In the genomic region with DNA sequence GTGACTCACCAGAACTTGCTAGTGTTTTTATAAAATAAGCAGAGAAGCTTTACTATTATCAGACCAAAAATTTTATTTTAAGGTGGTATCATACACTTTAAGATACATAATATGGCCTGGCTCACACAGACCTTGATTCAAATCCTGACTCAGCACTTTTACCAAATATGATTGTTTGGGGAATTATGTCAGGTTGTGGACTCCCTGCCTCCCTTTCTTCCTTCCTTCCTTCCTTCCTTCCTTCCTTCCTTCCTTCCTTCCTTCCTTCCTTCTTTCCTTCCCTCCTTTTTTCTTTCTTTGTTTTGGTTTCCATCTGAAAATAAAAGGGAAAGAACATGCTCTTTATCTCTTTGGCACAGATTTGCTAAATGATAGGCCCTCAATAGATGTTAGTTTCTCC, we compare ENCODE assay signal across 33 cellular contexts.
"Had no signal": no experiment of that assay in that cellular context is flagged by ENCODE, and none has a peak within 500 bp of the region (broad histone marks: within the 10 kb centered on the region; RNA-seq: fewer than 3 reads in every experiment).

No MANE protein-coding gene starts in this region.

- H3K9me3 Mint-ChIP-seq: activated CD4-positive, alpha-beta memory T cell treated with anti-CD3 and anti-CD28 coated beads, Interleukin-2, amount 10 ng/mL, durations not matched to agents 7 days and 5 days; activated CD4-positive, alpha-beta T cell treated with anti-CD3 and anti-CD28 coated beads, Interleukin-2, amount 10 ng/mL, durations not matched to agents 24 days and 14 days; activated T-cell treated with anti-CD3 and anti-CD28 coated beads, Interleukin-2, amount 50 U/mL, for 24 hours; activated T-helper 17 cell treated with anti-CD3 and anti-CD28 coated beads, Interleukin-2, amount 50 U/mL, for 72 hours; central memory CD8-positive, alpha-beta T cell; dendritic cell treated with granulocyte-macrophage colony-stimulating factor and Interleukin-4, amounts not matched to agents 40 ng/mL and 50 ng/mL, for 4 days; endodermal cell; T-helper 2 cell treated with Interferon-gamma antibody and Interleukin-4, amounts not matched to agents 5 μg/mL and 100 μg/mL, for 36 hours had no signal

- H3K36me3 ChIP-seq: brain microvascular endothelial cell had no signal

- H3K4me3 Mint-ChIP-seq: activated CD4-positive, alpha-beta memory T cell treated with anti-CD3 and anti-CD28 coated beads, Interleukin-2, amount 10 ng/mL, durations not matched to agents 7 days and 5 days; activated CD4-positive, alpha-beta T cell treated with anti-CD3 and anti-CD28 coated beads for 36 hours; activated CD4-positive, alpha-beta T cell treated with anti-CD3 and anti-CD28 coated beads, Interleukin-2, amount 10 ng/mL, durations not matched to agents 24 days and 14 days; activated naive CD8-positive, alpha-beta T cell; activated T-cell treated with anti-CD3 and anti-CD28 coated beads, Interleukin-2, amount 50 U/mL, for 24 hours; activated T-helper 17 cell treated with anti-CD3 and anti-CD28 coated beads, Interleukin-2, amount 50 U/mL, for 72 hours; central memory CD8-positive, alpha-beta T cell; dendritic cell treated with granulocyte-macrophage colony-stimulating factor and Interleukin-4, amounts not matched to agents 40 ng/mL and 50 ng/mL, for 4 days; endodermal cell; T-helper 17 cell; T-helper 2 cell treated with Interferon-gamma antibody and Interleukin-4, amounts not matched to agents 5 μg/mL and 100 μg/mL, for 36 hours had no signal

- H3K4me1 Mint-ChIP-seq: activated CD4-positive, alpha-beta memory T cell treated with anti-CD3 and anti-CD28 coated beads, Interleukin-2, amount 10 ng/mL, durations not matched to agents 7 days and 5 days; activated CD4-positive, alpha-beta T cell treated with anti-CD3 and anti-CD28 coated beads for 36 hours; activated CD4-positive, alpha-beta T cell treated with anti-CD3 and anti-CD28 coated beads, Interleukin-2, amount 10 ng/mL, durations not matched to agents 24 days and 14 days; activated T-helper 17 cell treated with anti-CD3 and anti-CD28 coated beads, Interleukin-2, amount 50 U/mL, for 72 hours; central memory CD8-positive, alpha-beta T cell had no signal

- H3K27me3 ChIP-seq: brain microvascular endothelial cell, dorsolateral prefrontal cortex had no signal

- H3K27me3 Mint-ChIP-seq: activated CD4-positive, alpha-beta memory T cell treated with anti-CD3 and anti-CD28 coated beads, Interleukin-2, amount 10 ng/mL, durations not matched to agents 7 days and 5 days; activated CD4-positive, alpha-beta T cell treated with anti-CD3 and anti-CD28 coated beads, Interleukin-2, amount 10 ng/mL, durations not matched to agents 24 days and 14 days; central memory CD8-positive, alpha-beta T cell; dendritic cell treated with granulocyte-macrophage colony-stimulating factor and Interleukin-4, amounts not matched to agents 40 ng/mL and 50 ng/mL, for 4 days had no signal

- DNase-seq: activated CD4-positive, alpha-beta memory T cell treated with anti-CD3 and anti-CD28 coated beads, Interleukin-2, amount 10 ng/mL, durations not matched to agents 7 days and 5 days; activated CD4-positive, alpha-beta T cell treated with anti-CD3 and anti-CD28 coated beads for 36 hours; activated CD4-positive, alpha-beta T cell treated with anti-CD3 and anti-CD28 coated beads, Interleukin-2, amount 10 ng/mL, durations not matched to agents 24 days and 14 days; activated CD4-positive, alpha-beta T cell treated with anti-CD3 and anti-CD28 coated beads, Interleukin-2, amount 50 U/mL, for 4 hours; activated CD4-positive, CD25-positive, alpha-beta regulatory T cell; activated CD4-positive, CD25-positive, alpha-beta regulatory T cell treated with anti-CD3 and anti-CD28 coated beads, Interleukin-2, amount 50 U/mL, for 72 hours; activated CD8-positive, alpha-beta memory T cell treated with anti-CD3 and anti-CD28 coated beads, Interleukin-2, amount 50 U/mL, for 48 hours; activated effector memory CD4-positive, alpha-beta T cell treated with Interleukin-2 at 50 U/mL for 16 hours; activated gamma-delta T cell treated with Interleukin-2 at 50 U/mL for 16 hours; activated naive CD4-positive, alpha-beta T cell treated with anti-CD3 and anti-CD28 coated beads, Interleukin-2, amount 50 U/mL, for 16 hours; activated naive CD4-positive, alpha-beta T cell treated with Interleukin-2 at 50 U/mL for 16 hours; activated T-cell treated with anti-CD3 and anti-CD28 coated beads for 4 hours; activated T-cell treated with anti-CD3 and anti-CD28 coated beads, Interleukin-2, amount 50 U/mL, for 24 hours; amniotic stem cell; anterior cingulate cortex; brain microvascular endothelial cell; dorsolateral prefrontal cortex; effector memory CD4-positive, alpha-beta T cell; endodermal cell; foreskin fibroblast; head of caudate nucleus; T-helper 17 cell; T1000 had no signal

- FAIRE-seq: astrocyte, bronchial epithelial cell, frontal cortex had no signal

- H3K36me3 Mint-ChIP-seq: activated naive CD8-positive, alpha-beta T cell had no signal

- H3K27ac Mint-ChIP-seq: activated CD4-positive, alpha-beta memory T cell treated with anti-CD3 and anti-CD28 coated beads, Interleukin-2, amount 10 ng/mL, durations not matched to agents 7 days and 5 days; activated CD4-positive, alpha-beta T cell treated with anti-CD3 and anti-CD28 coated beads for 36 hours; activated CD4-positive, alpha-beta T cell treated with anti-CD3 and anti-CD28 coated beads, Interleukin-2, amount 10 ng/mL, durations not matched to agents 24 days and 14 days; activated naive CD8-positive, alpha-beta T cell; activated T-cell treated with anti-CD3 and anti-CD28 coated beads, Interleukin-2, amount 50 U/mL, for 24 hours; activated T-helper 17 cell treated with anti-CD3 and anti-CD28 coated beads, Interleukin-2, amount 50 U/mL, for 72 hours; dendritic cell treated with granulocyte-macrophage colony-stimulating factor and Interleukin-4, amounts not matched to agents 40 ng/mL and 50 ng/mL, for 4 days; endodermal cell; T-helper 17 cell; T-helper 2 cell treated with Interferon-gamma antibody and Interleukin-4, amounts not matched to agents 5 μg/mL and 100 μg/mL, for 36 hours had no signal

- ATAC-seq: activated CD4-positive, alpha-beta T cell treated with anti-CD3 and anti-CD28 coated beads for 36 hours; activated T-helper 17 cell treated with anti-CD3 and anti-CD28 coated beads, Interleukin-2, amount 50 U/mL, for 72 hours; esophagus mucosa; T-helper 17 cell had no signal

- H3K4me3 ChIP-seq: coronary artery, dorsolateral prefrontal cortex had no signal

- H3K27ac ChIP-seq: brain microvascular endothelial cell, coronary artery, dorsolateral prefrontal cortex had no signal
